ENCODE assay signal across 20 cellular contexts in genomic region chr14:75215520-75215919, GRCh38.
"Had no signal": no experiment of that assay in that cellular context is flagged by ENCODE, and none has a peak within 500 bp of the region (broad histone marks: within the 10 kb centered on the region; RNA-seq: fewer than 3 reads in every experiment).

No MANE protein-coding gene starts in this region.

- H3K9ac ChIP-seq: neural progenitor cell had no signal

- H3K27ac ChIP-seq: body of pancreas, neural progenitor cell, prostate gland, skin epidermis, suprapubic skin, vagina had no signal

- H3K4me1 ChIP-seq: body of pancreas, neural progenitor cell, prostate gland, suprapubic skin, vagina had no signal

- H3K4me1 Mint-ChIP-seq: neural progenitor cell had no signal

- H3K9me3 ChIP-seq: body of pancreas, prostate gland, suprapubic skin, vagina had no signal

- H3K36me3 Mint-ChIP-seq: activated naive CD8-positive, alpha-beta T cell; neural progenitor cell; WTC11 had no signal

- DNase-seq: activated CD4-positive, alpha-beta T cell treated with anti-CD3 and anti-CD28 coated beads for 4 hours; activated CD8-positive, alpha-beta memory T cell treated with anti-CD3 and anti-CD28 coated beads, Interleukin-2, amount 50 U/mL, for 4 hours; activated gamma-delta T cell; activated T-cell treated with anti-CD3 and anti-CD28 coated beads, Interleukin-2, amount 50 U/mL, for 48 hours; amygdala; body of pancreas; erythroblast; head of caudate nucleus; kidney; midbrain; right cardiac atrium; stimulated activated naive CD8-positive, alpha-beta T cell treated with anti-CD3 and anti-CD28 coated beads, Interleukin-15, amount 100 ng/mL, for 72 hours; trophoblast cell had no signal

- H3K27ac Mint-ChIP-seq: activated naive CD8-positive, alpha-beta T cell; neural progenitor cell; WTC11 had no signal

- H3K9me3 Mint-ChIP-seq: neural progenitor cell; stimulated activated naive CD8-positive, alpha-beta T cell treated with anti-CD3 and anti-CD28 coated beads, Interleukin-15, amount 100 ng/mL, for 72 hours; WTC11 had no signal

- H3K4me2 ChIP-seq: neural progenitor cell had no signal

- H3K4me3 ChIP-seq: body of pancreas, neural progenitor cell, prostate gland, skin epidermis, suprapubic skin, vagina had no signal

- H3K4me3 Mint-ChIP-seq: neural progenitor cell, WTC11 had no signal

- H2AFZ ChIP-seq: neural progenitor cell had no signal

- H3K27me3 ChIP-seq: body of pancreas, neural progenitor cell, suprapubic skin, vagina had no signal

- H3K36me3 ChIP-seq: neural progenitor cell, prostate gland, suprapubic skin, vagina had no signal

- ATAC-seq: body of pancreas; right cardiac atrium; stimulated activated naive CD8-positive, alpha-beta T cell treated with anti-CD3 and anti-CD28 coated beads, Interleukin-15, amount 100 ng/mL, for 72 hours; WTC11 had no signal

- H3K27me3 Mint-ChIP-seq: activated naive CD8-positive, alpha-beta T cell had no signal
